1 cellular context compared by ENCODE assay signal in genomic region chr9:131613921-131614320, GRCh38.
A peak's percentile ranks its signal among the peaks of the same experiment; 100 is the strongest.
TF ChIP-seq lines count a peak whose summit lies in the region.

No MANE protein-coding gene starts in this region.

TF ChIP-seq in HepG2, 621 proteins besides CTCF, POLR2A, EP300 and RAD21 (continued from another document):
- TF ChIP-seq, protein P1, sequence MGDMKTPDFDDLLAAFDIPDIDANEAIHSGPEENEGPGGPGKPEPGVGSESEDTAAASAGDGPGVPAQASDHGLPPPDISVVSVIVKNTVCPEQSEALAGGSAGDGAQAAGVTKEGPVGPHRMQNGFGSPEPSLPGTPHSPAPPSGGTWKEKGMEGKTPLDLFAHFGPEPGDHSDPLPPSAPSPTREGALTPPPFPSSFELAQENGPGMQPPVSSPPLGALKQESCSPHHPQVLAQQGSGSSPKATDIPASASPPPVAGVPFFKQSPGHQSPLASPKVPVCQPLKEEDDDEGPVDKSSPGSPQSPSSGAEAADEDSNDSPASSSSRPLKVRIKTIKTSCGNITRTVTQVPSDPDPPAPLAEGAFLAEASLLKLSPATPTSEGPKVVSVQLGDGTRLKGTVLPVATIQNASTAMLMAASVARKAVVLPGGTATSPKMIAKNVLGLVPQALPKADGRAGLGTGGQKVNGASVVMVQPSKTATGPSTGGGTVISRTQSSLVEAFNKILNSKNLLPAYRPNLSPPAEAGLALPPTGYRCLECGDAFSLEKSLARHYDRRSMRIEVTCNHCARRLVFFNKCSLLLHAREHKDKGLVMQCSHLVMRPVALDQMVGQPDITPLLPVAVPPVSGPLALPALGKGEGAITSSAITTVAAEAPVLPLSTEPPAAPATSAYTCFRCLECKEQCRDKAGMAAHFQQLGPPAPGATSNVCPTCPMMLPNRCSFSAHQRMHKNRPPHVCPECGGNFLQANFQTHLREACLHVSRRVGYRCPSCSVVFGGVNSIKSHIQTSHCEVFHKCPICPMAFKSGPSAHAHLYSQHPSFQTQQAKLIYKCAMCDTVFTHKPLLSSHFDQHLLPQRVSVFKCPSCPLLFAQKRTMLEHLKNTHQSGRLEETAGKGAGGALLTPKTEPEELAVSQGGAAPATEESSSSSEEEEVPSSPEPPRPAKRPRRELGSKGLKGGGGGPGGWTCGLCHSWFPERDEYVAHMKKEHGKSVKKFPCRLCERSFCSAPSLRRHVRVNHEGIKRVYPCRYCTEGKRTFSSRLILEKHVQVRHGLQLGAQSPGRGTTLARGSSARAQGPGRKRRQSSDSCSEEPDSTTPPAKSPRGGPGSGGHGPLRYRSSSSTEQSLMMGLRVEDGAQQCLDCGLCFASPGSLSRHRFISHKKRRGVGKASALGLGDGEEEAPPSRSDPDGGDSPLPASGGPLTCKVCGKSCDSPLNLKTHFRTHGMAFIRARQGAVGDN (CRISPR knock-in tag; IDR thresholded peaks at IDR 0.05), result peak; percentile 25; the same call in 1 of the 2 replicates
TF ChIP-seq in HepG2: peak in this region for 1.
